In genomic region chrX:135422810-135423168, GRCh38 we compare ENCODE assay signal across 8 cellular contexts. TPM values are rescaled to one million over a fixed set of nuclear protein-coding genes. Genes with fewer than 3 reads are reported as not detected.
DNase-seq lines count a peak whose midpoint lies in the region; ATAC-seq, FAIRE-seq and TF ChIP-seq lines count a peak whose summit lies in the region.
"Not testable (repeated sequence)": the region's sequence is repeated elsewhere in the genome, so short reads cannot be mapped to it uniquely, and the experiment has no call there.

No MANE protein-coding gene starts in this region.

- not testable (repeated sequence) for H3K36me3 ChIP-seq in mammary epithelial cell (ENCODE audit: insufficient read depth, low read length); kidney (ENCODE audit: control insufficient read depth in 1 of 2, insufficient read depth in 2 of 2, low read length in 2 of 2); neural progenitor cell; suprapubic skin

- not testable (repeated sequence) for TF ChIP-seq CTCF in CD4-positive, alpha-beta T cell (IDR thresholded peaks at IDR 0.05); LNCaP clone FGC (IDR thresholded peaks at IDR 0.05; ENCODE audit: control insufficient read depth, extremely low read depth, insufficient read depth); mammary epithelial cell (conservative IDR thresholded peaks at IDR 0.05 in 1 of 2, IDR thresholded peaks at IDR 0.05 in 1 of 2; ENCODE audit: extremely low read depth in 1 of 2, insufficient read depth in 1 of 2, low read depth in 1 of 2, low read length in 2 of 2); glutamatergic neuron (IDR thresholded peaks at IDR 0.05; ENCODE audit: partially characterized antibody, unreplicated experiment); kidney (IDR thresholded peaks at IDR 0.05; ENCODE audit: borderline replicate concordance, extremely low read depth, insufficient read depth); neural progenitor cell (IDR thresholded peaks at IDR 0.05); suprapubic skin (IDR thresholded peaks at IDR 0.05)

- not testable (repeated sequence) for H3K9ac ChIP-seq in mammary epithelial cell (ENCODE audit: insufficient read depth, low read length); kidney (ENCODE audit: low read length in 2 of 2); neural progenitor cell

- intact Hi-C loops in CD4-positive, alpha-beta T cell (cut with DNase I, micrococcal nuclease) = loop anchor here in 1 of 2 experiments (2.0 to 5.0 kb wide), 3 partner anchors 72 to 550 kb away; partner anchors contain the start of gene MMGT1
- intact Hi-C loops in activated T-helper 1 cell treated with anti-CD3 and anti-CD28 coated beads, Interleukin-12 subunit alpha, Interleukin-12 subunit beta, Interleukin-2, Interleukin-4 antibody, amounts not matched to agents 30 ng/mL and 10 ng/mL and 1 ng/mL, durations not matched to agents 14 hours and 24 hours and 36 hours (cut with micrococcal nuclease) = loop anchor here (5.0 kb wide), 2 partner anchors 40 to 550 kb away; partner anchors contain the start of gene MMGT1
- intact Hi-C loops in mammary epithelial cell (cut with micrococcal nuclease); kidney (cut with DNase I): not testable (repeated sequence)

- 74% methylated on average over 5 of the region's 10 CpGs for WGBS in mammary epithelial cell (ENCODE audit: low coverage, missing lambda C conversion rate)
- WGBS in suprapubic skin = 64% methylated on average over 9 of the region's 10 CpGs

- TF ChIP-seq POLR2A in suprapubic skin (IDR thresholded peaks at IDR 0.05) = not testable (repeated sequence)

- POLR2A ChIA-PET in CD4-positive, alpha-beta T cell (lab: Charles Lee) = interaction anchor here (1.8 kb wide), 1 partner anchor 72 kb away, joined by 5 read pairs; no protein-coding TSS in a partner anchor

- H3K4me2 ChIP-seq in mammary epithelial cell (ENCODE audit: insufficient read depth, low read depth, low read length) = peak overlapping the region; percentile 71
- H3K4me2 ChIP-seq in neural progenitor cell = peak overlapping the region; percentile 70

- H3K9me3 Mint-ChIP-seq in CD4-positive, alpha-beta T cell; activated T-helper 1 cell treated with anti-CD3 and anti-CD28 coated beads, Interleukin-12 subunit alpha, Interleukin-12 subunit beta, Interleukin-2, Interleukin-4 antibody, amounts not matched to agents 30 ng/mL and 10 ng/mL and 1 ng/mL, durations not matched to agents 14 hours and 24 hours and 36 hours; glutamatergic neuron (ENCODE audit: unreplicated experiment): not testable (repeated sequence)
- H3K9me3 Mint-ChIP-seq in neural progenitor cell = peaks cover 18% of the 10 kb centered on the region

- not testable (repeated sequence) for H3K4me1 Mint-ChIP-seq in CD4-positive, alpha-beta T cell (ENCODE audit: low read depth); activated T-helper 1 cell treated with anti-CD3 and anti-CD28 coated beads, Interleukin-12 subunit alpha, Interleukin-12 subunit beta, Interleukin-2, Interleukin-4 antibody, amounts not matched to agents 30 ng/mL and 10 ng/mL and 1 ng/mL, durations not matched to agents 14 hours and 24 hours and 36 hours (ENCODE audit: low read depth); glutamatergic neuron (ENCODE audit: low read depth, unreplicated experiment); neural progenitor cell

- not testable (repeated sequence) for H4K20me1 ChIP-seq in mammary epithelial cell (ENCODE audit: insufficient read depth, low read length); neural progenitor cell (ENCODE audit: low read depth)

- TF ChIP-seq EP300 in suprapubic skin (IDR thresholded peaks at IDR 0.05) = not testable (repeated sequence)

- H3K27me3 Mint-ChIP-seq in CD4-positive, alpha-beta T cell; glutamatergic neuron (ENCODE audit: unreplicated experiment); neural progenitor cell (ENCODE audit: insufficient read depth, low read depth): not testable (repeated sequence)
- peaks cover 15% of the 10 kb centered on the region for H3K27me3 Mint-ChIP-seq in activated T-helper 1 cell treated with anti-CD3 and anti-CD28 coated beads, Interleukin-12 subunit alpha, Interleukin-12 subunit beta, Interleukin-2, Interleukin-4 antibody, amounts not matched to agents 30 ng/mL and 10 ng/mL and 1 ng/mL, durations not matched to agents 14 hours and 24 hours and 36 hours (ENCODE audit: insufficient read depth)

- H3K79me2 ChIP-seq in mammary epithelial cell (ENCODE audit: insufficient read depth, low read length); neural progenitor cell (ENCODE audit: low read depth): not testable (repeated sequence)

- H3K27ac Mint-ChIP-seq in CD4-positive, alpha-beta T cell; activated T-helper 1 cell treated with anti-CD3 and anti-CD28 coated beads, Interleukin-12 subunit alpha, Interleukin-12 subunit beta, Interleukin-2, Interleukin-4 antibody, amounts not matched to agents 30 ng/mL and 10 ng/mL and 1 ng/mL, durations not matched to agents 14 hours and 24 hours and 36 hours; glutamatergic neuron (ENCODE audit: unreplicated experiment); neural progenitor cell: not testable (repeated sequence)

- not testable (repeated sequence) for H3K9me3 ChIP-seq in CD4-positive, alpha-beta T cell (ENCODE audit: control insufficient read depth, low read length); mammary epithelial cell (replicated peaks; ENCODE audit: insufficient read depth, low read length); kidney (ENCODE audit: control insufficient read depth in 1 of 2, low read length in 2 of 2); neural progenitor cell (ENCODE audit: low read depth); suprapubic skin

- not testable (repeated sequence) for BruUV-seq in mammary epithelial cell (replicated peaks; lab: Mats Ljungman, UMichigan)

- not testable (repeated sequence) for H3K4me1 ChIP-seq in mammary epithelial cell (ENCODE audit: insufficient read depth, low read length); kidney (ENCODE audit: control insufficient read depth in 1 of 2, insufficient read depth in 1 of 2, low read depth in 1 of 2, low read length in 2 of 2); neural progenitor cell; suprapubic skin

- 0 out of 2 replicates have a peak overlapping the region, but pooled peaks have one; percentile 29 for H3K4me3 ChIP-seq in LNCaP clone FGC (ENCODE audit: low read depth, low read length)
- peak overlapping the region; percentile 28 to 37 (median 37) for H3K4me3 ChIP-seq in mammary epithelial cell (replicated peaks in 1 of 3; ENCODE audit: insufficient read depth in 1 of 3, low read depth in 2 of 3, low read length in 3 of 3)
- H3K4me3 ChIP-seq in kidney (ENCODE audit: low read length in 2 of 2) = peak overlapping the region; percentile 18 to 49
- H3K4me3 ChIP-seq in neural progenitor cell = peak overlapping the region; percentile 46
- H3K4me3 ChIP-seq in suprapubic skin = peak overlapping the region; percentile 61

- DNase-seq in CD4-positive, alpha-beta T cell; LNCaP clone FGC (ENCODE audit: low read depth); activated T-helper 1 cell treated with anti-CD3 and anti-CD28 coated beads, Interleukin-12 subunit alpha, Interleukin-12 subunit beta, Interleukin-2, Interleukin-4 antibody, amounts not matched to agents 30 ng/mL and 10 ng/mL and 1 ng/mL, durations not matched to agents 14 hours and 24 hours and 36 hours (ENCODE audit: low spot score); mammary epithelial cell; glutamatergic neuron; kidney; neural progenitor cell (ENCODE audit: low spot score); suprapubic skin (ENCODE audit: low spot score in 2 of 2): not testable (repeated sequence)

- CTCF ChIA-PET in CD4-positive, alpha-beta T cell (lab: Charles Lee); mammary epithelial cell (lab: Charles Lee; ENCODE audit: low non-redundant PET): not testable (repeated sequence)

- not testable (repeated sequence) for H3K36me3 Mint-ChIP-seq in CD4-positive, alpha-beta T cell (ENCODE audit: low read depth); activated T-helper 1 cell treated with anti-CD3 and anti-CD28 coated beads, Interleukin-12 subunit alpha, Interleukin-12 subunit beta, Interleukin-2, Interleukin-4 antibody, amounts not matched to agents 30 ng/mL and 10 ng/mL and 1 ng/mL, durations not matched to agents 14 hours and 24 hours and 36 hours (ENCODE audit: low read depth); glutamatergic neuron (ENCODE audit: unreplicated experiment); neural progenitor cell

- not testable (repeated sequence) for H3F3A ChIP-seq in neural progenitor cell (ENCODE audit: low read depth)

- H2AFZ ChIP-seq in mammary epithelial cell (ENCODE audit: low read depth, low read length); neural progenitor cell (replicated peaks): not testable (repeated sequence)

- H3K27ac ChIP-seq in CD4-positive, alpha-beta T cell (ENCODE audit: low read depth, low read length); mammary epithelial cell (ENCODE audit: insufficient read depth, low read depth, low read length); kidney (ENCODE audit: low read depth in 2 of 2, low read length in 2 of 2); neural progenitor cell; suprapubic skin: not testable (repeated sequence)

- not testable (repeated sequence) for FAIRE-seq in kidney (lab: Jason Lieb, UNC)

- dilution Hi-C loops in mammary epithelial cell (cut with HindIII; ENCODE audit: low sequenced_read_pairs) = not testable (repeated sequence)

- peak overlapping the region; percentile 70 for H3K4me3 Mint-ChIP-seq in CD4-positive, alpha-beta T cell
- peak overlapping the region; percentile 72 for H3K4me3 Mint-ChIP-seq in activated T-helper 1 cell treated with anti-CD3 and anti-CD28 coated beads, Interleukin-12 subunit alpha, Interleukin-12 subunit beta, Interleukin-2, Interleukin-4 antibody, amounts not matched to agents 30 ng/mL and 10 ng/mL and 1 ng/mL, durations not matched to agents 14 hours and 24 hours and 36 hours
- peak overlapping the region; percentile 67 for H3K4me3 Mint-ChIP-seq in glutamatergic neuron (ENCODE audit: unreplicated experiment)
- peak overlapping the region; percentile 84 for H3K4me3 Mint-ChIP-seq in neural progenitor cell

- not testable (repeated sequence) for H3K27me3 ChIP-seq in CD4-positive, alpha-beta T cell (ENCODE audit: control insufficient read depth, insufficient read depth, low read length); mammary epithelial cell (ENCODE audit: insufficient read depth, low read length); neural progenitor cell; suprapubic skin

- not testable (repeated sequence) for ATAC-seq in CD4-positive, alpha-beta T cell (ENCODE audit: poor library complexity)

- in situ Hi-C loops in mammary epithelial cell (cut with MboI; ENCODE audit: low sequenced_read_pairs in 2 of 2) = not testable (repeated sequence)

RNA-seq across cellular contexts. Expression of gene SMIM10L2A, which starts 1.0 kb away (rescaled TPM):
- total RNA-seq in CD4-positive, alpha-beta T cell = 1 to 10 TPM; 1.1 to 1.3 TPM
- 1.3 TPM in 2 replicates for total RNA-seq in activated T-helper 1 cell treated with anti-CD3 and anti-CD28 coated beads, Interleukin-12 subunit alpha, Interleukin-12 subunit beta, Interleukin-2, Interleukin-4 antibody, amounts not matched to agents 30 ng/mL and 10 ng/mL and 1 ng/mL, durations not matched to agents 14 hours and 24 hours and 36 hours
- total RNA-seq in mammary epithelial cell (10 to 100 TPM in 1 of 2 donors, 1 to 10 TPM in 1; 3.7 to 27.5 TPM), glutamatergic neuron (ENCODE audit: unreplicated experiment) (3.4 TPM), kidney (3.5 TPM), neural progenitor cell (ENCODE audit: low replicate concordance) (1.9 and 5.9 TPM in 2 replicates), suprapubic skin (1 to 10 TPM; 1.4 to 5.1 (median 3.3) TPM)
- polyA plus RNA-seq in mammary epithelial cell (2.3 TPM), kidney (ENCODE audit: insufficient read depth, low read depth, low replicate concordance) (8.2 TPM)
- 4.3 TPM for polyA minus RNA-seq in mammary epithelial cell
